In the genomic region with DNA sequence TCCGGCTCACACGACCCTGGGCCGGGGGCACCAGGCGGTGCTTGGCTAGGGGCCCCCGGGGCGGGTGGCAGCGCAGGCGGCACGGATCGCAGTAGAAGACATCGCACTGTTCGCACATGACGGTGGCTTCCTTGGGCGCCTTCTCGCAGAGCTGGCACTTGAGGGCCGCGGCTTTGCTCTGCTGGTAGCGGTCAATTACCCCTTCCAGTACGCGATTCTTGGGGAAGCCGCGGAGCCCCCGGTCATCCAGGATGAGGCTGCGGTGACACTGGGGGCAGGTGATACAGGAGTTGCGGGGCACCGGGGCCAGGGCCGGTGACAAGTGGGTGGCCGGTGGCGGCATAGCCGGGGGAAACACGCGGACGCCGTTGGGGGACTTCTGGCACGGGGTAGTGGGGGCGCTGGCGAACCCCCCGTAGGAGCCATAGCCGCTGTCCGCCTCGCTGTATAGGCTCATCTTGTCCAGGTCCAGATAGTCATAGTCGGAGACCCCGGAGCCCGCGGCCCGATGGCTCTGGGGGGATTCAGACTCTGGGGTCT, we compare ENCODE assay signal across 8 cellular contexts. TPM values are rescaled to one million over a fixed set of nuclear protein-coding genes. Genes with fewer than 3 reads are reported as not detected.
A peak's percentile ranks its signal among the peaks of the same experiment; 100 is the strongest.
DNase-seq lines count a peak whose midpoint lies in the region; TF ChIP-seq lines count a peak whose summit lies in the region.

No MANE protein-coding gene starts in this region.

- TF ChIP-seq CTCF in HFF-Myc (IDR thresholded peaks at IDR 0.05; ENCODE audit: low read depth, low read length, missing control alignments) (no peak), esophagus squamous epithelium (IDR thresholded peaks at IDR 0.05) (no peak)

- peaks cover 7 to 57% (median 16%) of the 10 kb centered on the region in 4 donors for H3K27me3 ChIP-seq in esophagus squamous epithelium
- H3K27me3 ChIP-seq in neuron (ENCODE audit: insufficient read depth, low read length) = no peaks in the 10 kb centered on the region

- WGBS in esophagus squamous epithelium, 2 donors = 0 to 2% methylated on average over 3 to 18 of the region's 46 CpGs

- peaks cover 14 to 35% (median 23%) of the 10 kb centered on the region in 3 donors for H3K4me1 ChIP-seq in esophagus squamous epithelium
- peaks cover 32% of the 10 kb centered on the region for H3K4me1 ChIP-seq in neuron (ENCODE audit: insufficient read depth, low read length)

- H2AFZ ChIP-seq in neuron (ENCODE audit: low read depth, low read length) = peak overlapping the region; percentile 11

- H3K9me3 ChIP-seq in esophagus squamous epithelium = no peaks in the 10 kb centered on the region
- H3K9me3 ChIP-seq in neuron (ENCODE audit: low read length) = no peaks in the 10 kb centered on the region

- H3K27ac ChIP-seq in esophagus squamous epithelium = no peak overlapping the region

- intact Hi-C loops in esophagus squamous epithelium (cut with DNase I) = no loop called here

- no peaks in the 10 kb centered on the region for H3K36me3 ChIP-seq in esophagus squamous epithelium
- no peaks in the 10 kb centered on the region for H3K36me3 ChIP-seq in neuron (ENCODE audit: insufficient read depth, low read length)

- peak; percentile 35 for DNase-seq in Ammon's horn (ENCODE audit: low spot score)
- no peak for DNase-seq in HFF-Myc (ENCODE audit: extremely low read depth, low read depth)
- peak; percentile 18 to 27 for DNase-seq in activated CD4-positive, alpha-beta T cell treated with anti-CD3 and anti-CD28 coated beads, Interleukin-2, amount 50 U/mL, for 48 hours
- DNase-seq in esophagus squamous epithelium (lab: John Stamatoyannopoulos, UW) = no peak
- DNase-seq in activated gamma-delta T cell (lab: John Stamatoyannopoulos, UW) = no peak
- DNase-seq in AG20443 (ENCODE audit: low spot score) = no peak
- DNase-seq in hippocampal formation (lab: John Stamatoyannopoulos, UW) = no peak

- peak overlapping the region; percentile 45 for H3K4me3 ChIP-seq in HFF-Myc (replicated peaks; ENCODE audit: low read depth, low read length)
- peak overlapping the region; percentile 43 to 85 (median 60) for H3K4me3 ChIP-seq in esophagus squamous epithelium
- peak overlapping the region; percentile 56 for H3K4me3 ChIP-seq in neuron (ENCODE audit: low read length)

- no peak for TF ChIP-seq POLR2A in esophagus squamous epithelium (IDR thresholded peaks at IDR 0.05)

RNA-seq across cellular contexts. Expression of a gene that starts 0.6 kb away (rescaled TPM):
- 1 to 10 TPM in 1 of 4 donors, under 1 TPM in 2, not detected in 1; 0.09 to 3.1 (median 0.21) TPM for total RNA-seq in esophagus squamous epithelium

Comparison
In these comparisons a context has a peak if more than half of its experiments do, and no peak if none do; other contexts are left out.
1. DNase-seq: peak in Ammon's horn (single experiment) and activated CD4-positive, alpha-beta T cell treated with anti-CD3 and anti-CD28 coated beads, Interleukin-2, amount 50 U/mL, for 48 hours (2 of 2); none in HFF-Myc (single experiment), esophagus squamous epithelium (single experiment), activated gamma-delta T cell (single experiment), AG20443 (single experiment) and hippocampal formation (0 of 2).
2. Peak in every context shown above with its lines, with median percentiles within 50 percentile points of each other: H3K4me3 ChIP-seq.